Comparison of ENCODE assay signal across 1 cellular context in the genomic region with DNA sequence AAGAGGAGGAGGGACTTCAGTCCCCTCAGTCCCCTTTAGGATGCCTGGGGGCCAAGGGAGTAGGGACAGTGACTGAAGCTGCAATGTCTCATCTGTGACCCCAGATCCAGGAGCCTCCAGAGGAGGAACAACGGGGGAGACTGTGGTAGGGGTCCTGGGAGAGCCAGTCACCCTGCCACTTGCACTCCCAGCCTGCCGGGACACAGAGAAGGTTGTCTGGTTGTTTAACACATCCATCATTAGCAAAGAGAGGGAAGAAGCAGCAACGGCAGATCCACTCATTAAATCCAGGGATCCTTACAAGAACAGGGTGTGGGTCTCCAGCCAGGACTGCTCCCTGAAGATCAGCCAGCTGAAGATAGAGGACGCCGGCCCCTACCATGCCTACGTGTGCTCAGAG.
TF ChIP-seq lines count a peak whose summit lies in the region.

No MANE protein-coding gene starts in this region.

TF ChIP-seq in A549, 52 proteins besides CTCF, POLR2A, EP300 and RAD21:
- TF ChIP-seq, protein P1, sequence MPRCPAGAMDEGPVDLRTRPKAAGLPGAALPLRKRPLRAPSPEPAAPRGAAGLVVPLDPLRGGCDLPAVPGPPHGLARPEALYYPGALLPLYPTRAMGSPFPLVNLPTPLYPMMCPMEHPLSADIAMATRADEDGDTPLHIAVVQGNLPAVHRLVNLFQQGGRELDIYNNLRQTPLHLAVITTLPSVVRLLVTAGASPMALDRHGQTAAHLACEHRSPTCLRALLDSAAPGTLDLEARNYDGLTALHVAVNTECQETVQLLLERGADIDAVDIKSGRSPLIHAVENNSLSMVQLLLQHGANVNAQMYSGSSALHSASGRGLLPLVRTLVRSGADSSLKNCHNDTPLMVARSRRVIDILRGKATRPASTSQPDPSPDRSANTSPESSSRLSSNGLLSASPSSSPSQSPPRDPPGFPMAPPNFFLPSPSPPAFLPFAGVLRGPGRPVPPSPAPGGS (IDR thresholded peaks at IDR 0.05), result no peak
- TF ChIP-seq, protein P2, sequence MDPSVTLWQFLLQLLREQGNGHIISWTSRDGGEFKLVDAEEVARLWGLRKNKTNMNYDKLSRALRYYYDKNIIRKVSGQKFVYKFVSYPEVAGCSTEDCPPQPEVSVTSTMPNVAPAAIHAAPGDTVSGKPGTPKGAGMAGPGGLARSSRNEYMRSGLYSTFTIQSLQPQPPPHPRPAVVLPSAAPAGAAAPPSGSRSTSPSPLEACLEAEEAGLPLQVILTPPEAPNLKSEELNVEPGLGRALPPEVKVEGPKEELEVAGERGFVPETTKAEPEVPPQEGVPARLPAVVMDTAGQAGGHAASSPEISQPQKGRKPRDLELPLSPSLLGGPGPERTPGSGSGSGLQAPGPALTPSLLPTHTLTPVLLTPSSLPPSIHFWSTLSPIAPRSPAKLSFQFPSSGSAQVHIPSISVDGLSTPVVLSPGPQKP (IDR thresholded peaks at IDR 0.05; ENCODE audit: low read depth, low read length), result no peak
- no peak for TF ChIP-seq GATA3 (IDR thresholded peaks at IDR 0.05; ENCODE audit: borderline replicate concordance)
